14 cellular contexts compared by ENCODE assay signal in the genomic region with DNA sequence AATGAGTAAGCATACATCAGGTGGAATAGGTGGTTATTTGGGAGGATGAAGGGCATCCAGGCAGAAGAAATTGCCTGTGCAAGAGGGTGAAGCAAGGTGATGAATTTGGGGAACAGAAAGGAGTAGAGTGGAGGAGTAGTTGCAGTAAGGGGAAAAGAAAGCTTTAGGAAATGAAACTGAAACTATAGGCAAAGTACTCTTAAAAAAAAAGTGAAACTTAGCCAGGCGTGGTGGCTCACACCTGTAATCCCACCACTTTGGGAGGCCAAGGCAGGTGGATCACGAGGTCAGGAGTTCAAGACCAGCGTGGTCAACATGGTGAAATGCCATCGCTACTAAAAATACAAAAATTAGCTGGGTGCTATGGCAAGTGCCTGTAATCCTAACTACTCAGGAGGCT. TPM values are rescaled to one million over a fixed set of nuclear protein-coding genes. Genes with fewer than 3 reads are reported as not detected.
A peak's percentile ranks its signal among the peaks of the same experiment; 100 is the strongest.
DNase-seq lines count a peak whose midpoint lies in the region; ATAC-seq and TF ChIP-seq lines count a peak whose summit lies in the region.
"Had no signal": no experiment of that assay in that cellular context is flagged by ENCODE, and none has a peak within 500 bp of the region (broad histone marks: within the 10 kb centered on the region; RNA-seq: fewer than 3 reads in every experiment).

No MANE protein-coding gene starts in this region.

- no peaks in the 10 kb centered on the region for H3K9me3 ChIP-seq in DND-41 (ENCODE audit: insufficient read depth, low read length, severe bottlenecking)
- H3K9me3 ChIP-seq: adrenal gland had no signal

- H4K20me1 ChIP-seq in DND-41 (ENCODE audit: insufficient read depth, low read length), result peaks cover 8% of the 10 kb centered on the region; the same call in 1 of the 2 replicates

- ATAC-seq in DND-41 (ENCODE audit: insufficient read depth, low read depth), result peak; percentile 37; the same call in 2 of the 3 replicates
- ATAC-seq in GM19395 (IDR thresholded peaks at IDR 0.05; ENCODE audit: unreplicated experiment), result peak; percentile 73
- ATAC-seq in HG03432 (IDR thresholded peaks at IDR 0.05; ENCODE audit: unreplicated experiment), result peak; percentile 50
- peak; percentile 24 for ATAC-seq in activated CD8-positive, alpha-beta T cell treated with anti-CD3 and anti-CD28 coated beads for 36 hours
- ATAC-seq: right cardiac atrium had no signal

- CTCF ChIA-PET in activated CD8-positive, alpha-beta T cell treated with anti-CD3 and anti-CD28 coated beads for 36 hours (lab: Charles Lee), result no interaction called here

- peaks cover 95% of the 10 kb centered on the region for H3K36me3 ChIP-seq in DND-41 (ENCODE audit: insufficient read depth, low read length)

- no peak overlapping the region for H3K9ac ChIP-seq in DND-41 (ENCODE audit: low read depth, low read length)

- H3K79me2 ChIP-seq in DND-41 (ENCODE audit: insufficient read depth, low read length), result peaks cover 22% of the 10 kb centered on the region

- intact Hi-C loops in activated CD8-positive, alpha-beta T cell treated with anti-CD3 and anti-CD28 coated beads for 36 hours (cut with micrococcal nuclease), result no loop called here

- peaks cover 7% of the 10 kb centered on the region for H3K4me1 Mint-ChIP-seq in activated CD8-positive, alpha-beta T cell treated with anti-CD3 and anti-CD28 coated beads for 36 hours (ENCODE audit: low read depth)

- no peak for TF ChIP-seq CTCF in DND-41 (IDR thresholded peaks at IDR 0.05; ENCODE audit: borderline replicate concordance, extremely low read depth, low read length, poor library complexity, severe bottlenecking)
- TF ChIP-seq CTCF in activated CD8-positive, alpha-beta T cell treated with anti-CD3 and anti-CD28 coated beads for 36 hours (IDR thresholded peaks at IDR 0.05), result no peak

- H3K27me3 ChIP-seq in DND-41 (ENCODE audit: insufficient read depth, low read length, poor library complexity), result no peaks in the 10 kb centered on the region
- H3K27me3 ChIP-seq: adrenal gland had no signal

- H3K27me3 Mint-ChIP-seq in activated CD8-positive, alpha-beta T cell treated with anti-CD3 and anti-CD28 coated beads for 36 hours, result no peaks in the 10 kb centered on the region

- H3K27ac ChIP-seq in DND-41 (ENCODE audit: low read length) (no peak overlapping the region), caudate nucleus (ENCODE audit: low read depth, low read length) (no peak overlapping the region)
- H3K27ac ChIP-seq: adrenal gland, coronary artery had no signal

- peaks cover 58% of the 10 kb centered on the region for H3K36me3 Mint-ChIP-seq in activated CD8-positive, alpha-beta T cell treated with anti-CD3 and anti-CD28 coated beads for 36 hours (ENCODE audit: low read depth)

- no peaks in the 10 kb centered on the region for H3K4me1 ChIP-seq in DND-41 (ENCODE audit: insufficient read depth, low read length)
- H3K4me1 ChIP-seq: adrenal gland had no signal

- no peak overlapping the region for H2AFZ ChIP-seq in DND-41 (ENCODE audit: low read depth, low read length)

- H3K27ac Mint-ChIP-seq in activated CD8-positive, alpha-beta T cell treated with anti-CD3 and anti-CD28 coated beads for 36 hours, result peak overlapping the region; percentile 71

- POLR2A ChIA-PET in activated CD8-positive, alpha-beta T cell treated with anti-CD3 and anti-CD28 coated beads for 36 hours (lab: Charles Lee), result interaction anchor here (0.9 kb wide), 1 partner anchor 23 kb away, joined by 3 read pairs; no protein-coding TSS in a partner anchor

- peaks cover 3% of the 10 kb centered on the region for H3K9me3 Mint-ChIP-seq in activated CD8-positive, alpha-beta T cell treated with anti-CD3 and anti-CD28 coated beads for 36 hours

- no peak overlapping the region for H3K4me3 Mint-ChIP-seq in activated CD8-positive, alpha-beta T cell treated with anti-CD3 and anti-CD28 coated beads for 36 hours

- DNase-seq in DND-41 (no peak), inferior parietal cortex (ENCODE audit: extremely low spot score) (no peak), NCI-H82 (lab: John Stamatoyannopoulos, UW) (no peak), GM19240 (ENCODE audit: insufficient read length, low spot score) (no peak), caudate nucleus (lab: John Stamatoyannopoulos, UW) (no peak)
- DNase-seq in activated CD8-positive, alpha-beta T cell treated with anti-CD3 and anti-CD28 coated beads for 36 hours, result no peak
- DNase-seq: activated CD4-positive, alpha-beta T cell treated with anti-CD3 and anti-CD28 coated beads, Interleukin-2, amount 50 U/mL, for 4 hours; adrenal gland; NCI-H774; right cardiac atrium; stimulated activated CD4-positive, alpha-beta T cell treated with anti-CD3 and anti-CD28 coated beads, Interleukin-4, amount 100 ng/mL, for 24 hours had no signal

- H3K4me3 ChIP-seq in DND-41 (ENCODE audit: low read depth in 1 of 2, low read length in 2 of 2), result no peak overlapping the region
- H3K4me3 ChIP-seq: adrenal gland, coronary artery had no signal

- H3K4me2 ChIP-seq in DND-41 (ENCODE audit: insufficient read depth, low read length), result no peak overlapping the region

RNA-seq across cellular contexts. Expression of a gene that starts 17.6 kb away (rescaled TPM):
- 100 to 1,000 TPM; 140 to 145 TPM for total RNA-seq in activated CD8-positive, alpha-beta T cell treated with anti-CD3 and anti-CD28 coated beads for 36 hours
